ENCODE assay signal across 17 cellular contexts in the genomic region with DNA sequence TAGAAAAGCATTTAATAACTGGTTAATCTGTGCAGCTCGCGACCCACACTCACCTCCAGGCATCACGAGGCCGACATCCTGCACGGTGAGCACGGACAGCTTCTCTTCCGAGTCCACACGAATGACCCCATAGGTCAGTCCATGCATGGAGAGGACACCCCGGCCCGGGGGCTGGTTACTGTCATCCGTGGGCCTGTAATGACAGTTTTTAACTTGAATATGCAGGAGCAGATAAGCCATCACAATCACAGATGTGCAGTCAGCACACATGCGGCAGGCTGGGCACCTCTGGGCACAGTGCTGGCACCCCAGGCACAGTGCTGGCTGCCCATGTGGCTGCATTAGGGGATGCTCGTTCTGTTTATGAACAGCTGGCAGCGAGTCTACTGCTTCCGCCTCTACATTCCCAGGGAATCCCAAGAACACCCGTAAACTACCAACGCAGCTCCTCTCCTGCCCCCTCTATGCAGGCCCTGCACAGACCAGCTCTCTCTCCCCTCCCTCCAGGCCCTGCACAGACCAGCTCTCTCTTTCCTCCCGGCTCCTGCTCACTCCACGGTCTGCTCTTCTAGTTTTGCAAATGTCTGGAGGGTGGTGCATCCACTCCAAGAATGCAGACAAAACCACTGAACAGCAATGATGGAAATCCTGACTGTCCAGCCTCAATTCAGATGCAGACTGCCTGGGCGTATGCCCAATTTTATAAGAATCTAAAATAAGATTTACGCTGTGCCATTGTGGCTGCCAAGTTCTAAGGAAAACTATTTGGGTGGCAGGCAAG.
DNase-seq lines count a peak whose midpoint lies in the region; ATAC-seq and TF ChIP-seq lines count a peak whose summit lies in the region.
"Had no signal": no experiment of that assay in that cellular context is flagged by ENCODE, and none has a peak within 500 bp of the region (broad histone marks: within the 10 kb centered on the region; RNA-seq: fewer than 3 reads in every experiment).

No MANE protein-coding gene starts in this region.

- H3K36me3 ChIP-seq in mucosa of descending colon (ENCODE audit: low read depth), result no peaks in the 10 kb centered on the region
- peaks cover 0 to 60% (median 0%) of the 10 kb centered on the region in 3 donors for H3K36me3 ChIP-seq in tibial nerve
- H3K36me3 ChIP-seq: prostate gland had no signal

- H3K4me1 ChIP-seq in mucosa of descending colon (ENCODE audit: low read depth), result no peaks in the 10 kb centered on the region
- peaks cover 0 to 30% (median 8%) of the 10 kb centered on the region in 4 donors for H3K4me1 ChIP-seq in tibial nerve
- H3K4me1 ChIP-seq: breast epithelium, prostate gland had no signal

- no peaks in the 10 kb centered on the region for H3K9me3 ChIP-seq in mucosa of descending colon
- H3K9me3 ChIP-seq in tibial nerve, result no peaks in the 10 kb centered on the region
- H3K9me3 ChIP-seq: breast epithelium, prostate gland, suprapubic skin had no signal

- H3K27me3 ChIP-seq in tibial nerve, result no peaks in the 10 kb centered on the region
- H3K27me3 ChIP-seq: breast epithelium, suprapubic skin had no signal

- no peak for TF ChIP-seq CTCF in mucosa of descending colon (IDR thresholded peaks at IDR 0.05)
- TF ChIP-seq CTCF in tibial nerve (IDR thresholded peaks at IDR 0.05), result no peak

- intact Hi-C loops in mucosa of descending colon (cut with DNase I, micrococcal nuclease), result no loop called here

- no peak for TF ChIP-seq EP300 in tibial nerve (IDR thresholded peaks at IDR 0.05)

- ATAC-seq in mucosa of descending colon, result peak; percentile 15
- ATAC-seq: HepG2, Panc1 had no signal

- 59 to 69% methylated on average over 19 to 21 of the region's 21 CpGs for WGBS in tibial nerve, 2 donors

- no peak for TF ChIP-seq POLR2A in tibial nerve (IDR thresholded peaks at IDR 0.05)

- H3K27ac ChIP-seq in tibial nerve, result peak overlapping the region in 3 of 4 donors; percentile 4 to 39 (median 11)
- H3K27ac ChIP-seq: 22Rv1, breast epithelium, prostate gland, suprapubic skin had no signal

- peak; percentile 31 for DNase-seq in activated effector memory CD4-positive, alpha-beta T cell treated with anti-CD3 and anti-CD28 coated beads, Interleukin-2, amount 50 U/mL, for 16 hours
- no peak for DNase-seq in activated effector memory CD4-positive, alpha-beta T cell treated with Interleukin-2 at 50 U/mL for 16 hours
- peak; percentile 91 for DNase-seq in epidermal melanocyte (ENCODE audit: insufficient read length, low spot score)
- no peak for DNase-seq in mucosa of descending colon
- no peak for DNase-seq in tibial nerve (ENCODE audit: low spot score in 2 of 2)
- DNase-seq in stimulated activated CD4-positive, alpha-beta T cell treated with anti-CD3 and anti-CD28 coated beads, Interleukin-2, amount 100 ng/mL, for 24 hours, result no peak
- no peak for DNase-seq in activated CD4-positive, alpha-beta T cell treated with anti-CD3 and anti-CD28 coated beads, Interleukin-2, amount 50 U/mL, for 48 hours
- DNase-seq in NCI-H2029 treated with DMSO at 0.1 percent for 48 hours (lab: John Stamatoyannopoulos, UW), result no peak
- DNase-seq: activated T-cell treated with anti-CD3 and anti-CD28 coated beads for 4 hours, DMS53, NCI-H1092 treated with DMSO at 0.1 percent for 48 hours had no signal

- H3K4me3 ChIP-seq in mucosa of descending colon (no peak overlapping the region), tibial nerve (no peak overlapping the region)
- H3K4me3 ChIP-seq: prostate gland, suprapubic skin had no signal

Comparison
In these comparisons a context has a peak if more than half of its experiments do, and no peak if none do; other contexts are left out.
1. DNase-seq: peak in activated effector memory CD4-positive, alpha-beta T cell treated with anti-CD3 and anti-CD28 coated beads, Interleukin-2, amount 50 U/mL, for 16 hours (single experiment) and epidermal melanocyte (single experiment); none in activated effector memory CD4-positive, alpha-beta T cell treated with Interleukin-2 at 50 U/mL for 16 hours (single experiment), mucosa of descending colon (0 of 3), tibial nerve (0 of 2), stimulated activated CD4-positive, alpha-beta T cell treated with anti-CD3 and anti-CD28 coated beads, Interleukin-2, amount 100 ng/mL, for 24 hours (0 of 2), activated CD4-positive, alpha-beta T cell treated with anti-CD3 and anti-CD28 coated beads, Interleukin-2, amount 50 U/mL, for 48 hours (0 of 2) and NCI-H2029 treated with DMSO at 0.1 percent for 48 hours (single experiment).